ENCODE assay signal across 9 cellular contexts in genomic region chr14:100662850-100663527, GRCh38.
DNase-seq lines count a peak whose midpoint lies in the region; ATAC-seq, FAIRE-seq and TF ChIP-seq lines count a peak whose summit lies in the region.
"Had no signal": no experiment of that assay in that cellular context is flagged by ENCODE, and none has a peak within 500 bp of the region (broad histone marks: within the 10 kb centered on the region; RNA-seq: fewer than 3 reads in every experiment).

No MANE protein-coding gene starts in this region.

- H3K36me3 ChIP-seq in GM12878 (ENCODE audit: control insufficient read depth in 2 of 2, insufficient read depth in 2 of 2, low read length in 1 of 2), result no peaks in the 10 kb centered on the region

- DNase-seq in ELF-1 (ENCODE audit: low read depth, low spot score) (peak; percentile 81), Kasumi-1 (lab: John Stamatoyannopoulos, UW) (peak; percentile 66 to 70), T-helper 9 cell (peak; percentile 61), GM12878 (ENCODE audit: low read depth, low spot score) (no peak), iPS-NIHi7 (ENCODE audit: extremely low spot score) (peak; percentile 86), amniotic stem cell (lab: John Stamatoyannopoulos, UW) (no peak)
- peak; percentile 30 to 44 for DNase-seq in stimulated activated CD4-positive, alpha-beta T cell treated with anti-CD3 and anti-CD28 coated beads, Interleukin-15, amount 100 ng/mL, for 48 hours (ENCODE audit: low read depth in 2 of 2)

- FAIRE-seq in GM12878 (lab: Jason Lieb, UNC), result no peak

- no TSS peak for BruUV-seq in GM12878 (replicated peaks; lab: Mats Ljungman, UMichigan)

- RAD21 ChIA-PET in GM12878 (lab: Charles Lee; ENCODE audit: unreplicated experiment), result interaction anchor here (0.8 kb wide), 1 partner anchor 277 kb away, joined by 3 read pairs; no protein-coding TSS in a partner anchor

- SMC1A ChIA-PET in GM12878 (lab: Charles Lee; ENCODE audit: uncharacterized antibody, unreplicated experiment), result no interaction called here

- no peaks in the 10 kb centered on the region for H4K20me1 ChIP-seq in GM12878 (ENCODE audit: control insufficient read depth, insufficient read depth)

- in situ Hi-C loops in GM12878 (cut with MboI), result no loop called here

- TF ChIP-seq POLR2A in GM12878 (IDR thresholded peaks at IDR 0.05; ENCODE audit: low read depth, low read length), result no peak

- ATAC-seq in GM12878, result peak; percentile 68
- no peak for ATAC-seq in GM21423 (IDR thresholded peaks at IDR 0.05; ENCODE audit: unreplicated experiment)

- TF ChIP-seq EP300 in GM12878 (IDR thresholded peaks at IDR 0.05; ENCODE audit: borderline replicate concordance in 1 of 2, control insufficient read depth in 1 of 2, low read depth in 2 of 2, low read length in 2 of 2), result no peak

- H3K4me2 ChIP-seq in GM12878 (ENCODE audit: control insufficient read depth, insufficient read depth), result no peak overlapping the region

- no peaks in the 10 kb centered on the region for H3K4me1 ChIP-seq in GM12878 (ENCODE audit: control insufficient read depth, insufficient read depth, low read length)

- no peak overlapping the region for H2AFZ ChIP-seq in GM12878 (ENCODE audit: control insufficient read depth, low read depth, low read length)

- peak; percentile 61 to 82 (median 74) for TF ChIP-seq CTCF in GM12878 (IDR thresholded peaks at IDR 0.05 in 2 of 3, conservative IDR thresholded peaks at IDR 0.05 in 1 of 3; ENCODE audit: control insufficient read depth in 2 of 3, extremely low read depth in 1 of 3, insufficient read depth in 1 of 3, low read depth in 3 of 3, low read length in 3 of 3)

- H3K4me3 ChIP-seq in GM12878, result no peak overlapping the region

- H3K27me3 ChIP-seq in GM12878 (replicated peaks in 1 of 2; ENCODE audit: control insufficient read depth in 2 of 2, insufficient read depth in 2 of 2, low read length in 1 of 2), result no peaks in the 10 kb centered on the region

- H3K9me3 ChIP-seq in GM12878 (replicated peaks; ENCODE audit: control insufficient read depth, insufficient read depth, low read length), result no peaks in the 10 kb centered on the region

- no peaks in the 10 kb centered on the region for H3K79me2 ChIP-seq in GM12878 (ENCODE audit: control insufficient read depth, insufficient read depth, low read length)

- H3K9ac ChIP-seq in GM12878 (ENCODE audit: control insufficient read depth, insufficient read depth, low read length), result no peak overlapping the region

- intact Hi-C loops in GM12878 (cut with micrococcal nuclease; ENCODE audit: unreplicated experiment), result no loop called here

- no peak overlapping the region for H3K27ac ChIP-seq in GM12878 (ENCODE audit: control insufficient read depth, insufficient read depth)
- H3K27ac ChIP-seq: epithelial cell of prostate had no signal

- TF ChIP-seq RAD21 in GM12878 (IDR thresholded peaks at IDR 0.05; ENCODE audit: insufficient read depth, low read depth, low read length), result peak; percentile 36; the same call in 1 of the 2 replicates

- WGBS in GM12878 (ENCODE audit: insufficient coverage, insufficient replicate concordance, low lambda C conversion rate, missing lambda C conversion rate), result 49% methylated on average over 15 of the region's 15 CpGs

- POLR2A ChIA-PET in GM12878 (lab: Charles Lee), result no interaction called here

- CTCF ChIA-PET in GM12878 (lab: Yijun Ruan, JAX), result interaction anchor here (0.7 to 3.2 kb wide), 13 partner anchors 8 to 389 kb away, joined by 3 to 20 read pairs (median 3); no protein-coding TSS in a partner anchor

TF ChIP-seq in GM12878, 131 proteins besides CTCF, POLR2A, EP300 and RAD21:
- TF ChIP-seq PML (IDR thresholded peaks at IDR 0.05; ENCODE audit: low read length) (no peak), NRF1 (conservative IDR thresholded peaks at IDR 0.05; ENCODE audit: low read depth, low read length) (0 out of 2 replicates have a peak, but pooled peaks have one; percentile 3), PRDM15 (CRISPR knock-in tag; IDR thresholded peaks at IDR 0.05) (no peak), REST (IDR thresholded peaks at IDR 0.05; ENCODE audit: low read depth, low read length) (peak; percentile 63; the same call in 1 of the 2 replicates), SUZ12 (IDR thresholded peaks at IDR 0.05; ENCODE audit: unreplicated experiment) (no peak), SIN3A (IDR thresholded peaks at IDR 0.05; ENCODE audit: low read depth, low read length) (no peak), GABPA (IDR thresholded peaks at IDR 0.05; ENCODE audit: low read depth) (0 out of 2 replicates have a peak, but pooled peaks have one; percentile 19), CBX5 (IDR thresholded peaks at IDR 0.05; ENCODE audit: low read depth) (no peak), BMI1 (IDR thresholded peaks at IDR 0.05; ENCODE audit: borderline replicate concordance) (no peak)

Comparison
In these comparisons a context has a peak if more than half of its experiments do, and no peak if none do; other contexts are left out.
1. DNase-seq: peak in ELF-1 (single experiment), Kasumi-1 (2 of 2), T-helper 9 cell (single experiment), iPS-NIHi7 (single experiment) and stimulated activated CD4-positive, alpha-beta T cell treated with anti-CD3 and anti-CD28 coated beads, Interleukin-15, amount 100 ng/mL, for 48 hours (2 of 2); none in GM12878 (single experiment) and amniotic stem cell (single experiment).